In the genomic region with DNA sequence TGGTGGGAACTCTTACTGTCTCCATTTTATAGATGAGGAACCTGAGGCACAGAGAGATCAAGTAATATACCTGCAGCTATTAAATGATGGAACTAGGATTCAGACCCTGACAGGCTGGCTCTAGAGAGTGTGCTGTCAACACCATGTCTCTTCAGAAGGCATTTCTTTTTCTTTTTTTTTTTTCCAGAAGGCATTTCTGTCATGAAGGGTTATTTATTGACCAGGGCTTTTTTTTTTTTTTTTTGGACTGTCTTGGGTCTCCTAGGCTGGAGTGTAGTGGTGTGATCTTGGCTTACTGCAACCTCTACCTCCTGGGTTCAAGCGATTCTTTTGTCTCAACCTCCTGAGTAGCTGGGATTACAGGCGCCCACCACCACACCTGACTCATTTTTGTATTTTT, we compare ENCODE assay signal across 31 cellular contexts.
"Had no signal": no experiment of that assay in that cellular context is flagged by ENCODE, and none has a peak within 500 bp of the region (broad histone marks: within the 10 kb centered on the region; RNA-seq: fewer than 3 reads in every experiment).

No MANE protein-coding gene starts in this region.

- H3K9me3 Mint-ChIP-seq: activated CD4-positive, alpha-beta memory T cell treated with anti-CD3 and anti-CD28 coated beads for 36 hours; activated CD4-positive, alpha-beta T cell treated with anti-CD3 and anti-CD28 coated beads, Interleukin-2, amount 10 ng/mL, durations not matched to agents 24 days and 14 days; activated naive CD4-positive, alpha-beta T cell treated with anti-CD3 and anti-CD28 coated beads, Interleukin-2, amount 50 U/mL, for 72 hours; activated T-helper 1 cell treated with anti-CD3 and anti-CD28 coated beads, Interleukin-12 subunit alpha, Interleukin-12 subunit beta, Interleukin-2, Interleukin-4 antibody, amounts not matched to agents 30 ng/mL and 10 ng/mL and 1 ng/mL, durations not matched to agents 14 hours and 24 hours and 36 hours; brain; nephron progenitor cell had no signal

- H3K27ac Mint-ChIP-seq: activated CD4-positive, alpha-beta memory T cell treated with anti-CD3 and anti-CD28 coated beads for 36 hours; activated CD4-positive, alpha-beta T cell treated with anti-CD3 and anti-CD28 coated beads, Interleukin-2, amount 10 ng/mL, durations not matched to agents 24 days and 14 days; activated naive CD4-positive, alpha-beta T cell treated with anti-CD3 and anti-CD28 coated beads, Interleukin-2, amount 50 U/mL, for 72 hours; activated T-helper 1 cell treated with anti-CD3 and anti-CD28 coated beads, Interleukin-12 subunit alpha, Interleukin-12 subunit beta, Interleukin-2, Interleukin-4 antibody, amounts not matched to agents 30 ng/mL and 10 ng/mL and 1 ng/mL, durations not matched to agents 14 hours and 24 hours and 36 hours; brain; nephron progenitor cell had no signal

- H3K36me3 ChIP-seq: ovary, prostate gland had no signal

- ATAC-seq: esophagus mucosa; left cardiac atrium; left ventricle myocardium superior; mucosa of descending colon; sciatic nerve; stimulated activated naive CD8-positive, alpha-beta T cell treated with anti-CD3 and anti-CD28 coated beads, Interleukin-15, Interleukin-2, amounts not matched to agents 100 U/mL and 50 U/mL, for 24 hours had no signal

- H3K27ac ChIP-seq: ascending aorta, cardiac muscle cell, coronary artery, dorsolateral prefrontal cortex, ovary, prostate gland, skin epidermis, thoracic aorta had no signal

- H3K27me3 ChIP-seq: ascending aorta, cardiac muscle cell, dorsolateral prefrontal cortex, ovary had no signal

- DNase-seq: activated CD4-positive, alpha-beta memory T cell treated with anti-CD3 and anti-CD28 coated beads for 36 hours; activated CD4-positive, alpha-beta T cell treated with anti-CD3 and anti-CD28 coated beads, Interleukin-2, amount 10 ng/mL, durations not matched to agents 24 days and 14 days; activated CD4-positive, CD25-positive, alpha-beta regulatory T cell treated with anti-CD3 and anti-CD28 coated beads, Interleukin-2, amount 50 U/mL, for 72 hours; activated gamma-delta T cell treated with Interleukin-2 at 50 U/mL for 16 hours; dorsolateral prefrontal cortex; foreskin fibroblast; head of caudate nucleus; hippocampal formation; left cardiac atrium; left ventricle myocardium superior; mucosa of descending colon; nephron progenitor cell; ovary; retina; stimulated activated CD4-positive, alpha-beta T cell treated with anti-CD3 and anti-CD28 coated beads, Interleukin-12 subunit alpha, Interleukin-12 subunit beta, amount 100 ng/mL, for 4 hours; stimulated activated CD4-positive, alpha-beta T cell treated with anti-CD3 and anti-CD28 coated beads, Interleukin-4, amount 100 ng/mL, for 1 hour; stimulated activated naive CD8-positive, alpha-beta T cell treated with anti-CD3 and anti-CD28 coated beads, Interleukin-15, Interleukin-2, amounts not matched to agents 100 U/mL and 50 U/mL, for 24 hours; SW 1271; T-helper 2 cell; trophoblast cell had no signal

- H3K4me3 Mint-ChIP-seq: activated CD4-positive, alpha-beta memory T cell treated with anti-CD3 and anti-CD28 coated beads for 36 hours; activated CD4-positive, alpha-beta T cell treated with anti-CD3 and anti-CD28 coated beads, Interleukin-2, amount 10 ng/mL, durations not matched to agents 24 days and 14 days; activated T-helper 1 cell treated with anti-CD3 and anti-CD28 coated beads, Interleukin-12 subunit alpha, Interleukin-12 subunit beta, Interleukin-2, Interleukin-4 antibody, amounts not matched to agents 30 ng/mL and 10 ng/mL and 1 ng/mL, durations not matched to agents 14 hours and 24 hours and 36 hours; brain; nephron progenitor cell had no signal

- H3K4me3 ChIP-seq: ascending aorta, cardiac muscle cell, coronary artery, dorsolateral prefrontal cortex, mucosa of descending colon, ovary, prostate gland, skin epidermis, thoracic aorta had no signal

- H3K9me3 ChIP-seq: ascending aorta, mucosa of descending colon, ovary, prostate gland, thoracic aorta had no signal

- H3K27me3 Mint-ChIP-seq: activated CD4-positive, alpha-beta memory T cell treated with anti-CD3 and anti-CD28 coated beads for 36 hours; activated CD4-positive, alpha-beta T cell treated with anti-CD3 and anti-CD28 coated beads, Interleukin-2, amount 10 ng/mL, durations not matched to agents 24 days and 14 days; brain had no signal
